In the genomic region with DNA sequence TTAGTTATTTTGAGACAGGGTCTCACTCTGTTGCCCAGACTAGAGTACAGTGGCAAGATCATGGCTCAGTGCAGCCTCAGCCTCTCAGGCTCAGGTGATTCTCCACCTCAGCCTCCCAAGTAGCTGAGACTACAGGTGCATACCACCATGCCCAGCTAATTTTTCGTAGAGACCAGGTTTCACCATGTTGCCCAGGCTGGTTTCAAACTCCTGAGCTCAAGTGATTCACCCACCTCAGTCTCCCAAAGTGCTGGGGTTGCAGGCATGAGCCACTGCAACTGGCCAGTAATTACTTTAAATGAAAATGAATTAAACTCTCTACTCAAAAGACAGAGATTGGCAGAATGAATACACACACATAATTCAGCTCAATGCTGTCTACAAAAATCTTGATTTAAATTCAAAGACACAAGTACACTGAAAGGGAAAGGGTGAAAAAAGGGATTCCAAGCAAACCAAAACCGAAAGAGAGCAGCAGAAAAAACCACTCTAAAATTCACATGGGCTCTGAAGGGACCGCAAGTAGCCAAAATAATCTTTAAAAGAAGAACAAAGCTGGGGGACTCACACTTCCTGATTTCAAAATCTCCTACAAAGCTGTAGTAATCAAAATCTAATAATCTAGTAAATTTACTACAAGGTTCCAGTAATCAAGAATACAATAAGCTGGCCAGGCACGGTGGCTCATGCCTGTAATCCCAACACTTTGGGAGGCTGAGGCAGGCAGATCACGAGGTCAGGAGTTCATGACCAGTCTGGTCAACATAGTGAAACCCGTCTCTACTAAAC, we compare ENCODE assay signal across 8 cellular contexts. TPM values are rescaled to one million over a fixed set of nuclear protein-coding genes. Genes with fewer than 3 reads are reported as not detected.
DNase-seq lines count a peak whose midpoint lies in the region; ATAC-seq lines count a peak whose summit lies in the region.

No MANE protein-coding gene starts in this region.

- H3K27ac ChIP-seq in effector memory CD4-positive, alpha-beta T cell (ENCODE audit: insufficient read depth, low read length, poor library complexity, severe bottlenecking) = no peak overlapping the region

- no peaks in the 10 kb centered on the region for H3K27me3 ChIP-seq in effector memory CD4-positive, alpha-beta T cell (replicated peaks; ENCODE audit: control insufficient read depth, insufficient read depth, low read length, poor library complexity, severe bottlenecking)

- H3K9me3 ChIP-seq in effector memory CD4-positive, alpha-beta T cell (ENCODE audit: control insufficient read depth, low read length) = no peaks in the 10 kb centered on the region

- intact Hi-C loops in left ventricle myocardium superior (cut with micrococcal nuclease) = no loop called here

- ATAC-seq in GM19468 (IDR thresholded peaks at IDR 0.05; ENCODE audit: extremely low read depth, unreplicated experiment) (peak; percentile 49), left ventricle myocardium superior (peak; percentile 37), GM18873 (IDR thresholded peaks at IDR 0.05; ENCODE audit: low FRiP score, unreplicated experiment) (no peak)

- no peak overlapping the region for H3K4me3 ChIP-seq in effector memory CD4-positive, alpha-beta T cell (ENCODE audit: insufficient read depth, low read depth, low read length, poor library complexity, severe bottlenecking)

- no peaks in the 10 kb centered on the region for H3K4me1 ChIP-seq in effector memory CD4-positive, alpha-beta T cell (ENCODE audit: control insufficient read depth, insufficient read depth, low read length, poor library complexity, severe bottlenecking)

- no peaks in the 10 kb centered on the region for H3K36me3 ChIP-seq in effector memory CD4-positive, alpha-beta T cell (ENCODE audit: control insufficient read depth, insufficient read depth, low read length)

- peak; percentile 64 for DNase-seq in CD1c-positive myeloid dendritic cell (ENCODE audit: extremely low spot score)
- DNase-seq in NOMO-1 treated with DMSO at 0.1 percent for 48 hours (lab: John Stamatoyannopoulos, UW; ENCODE audit: unreplicated experiment) = peak; percentile 90
- DNase-seq in left ventricle myocardium superior = peak; percentile 19
- no peak for DNase-seq in effector memory CD4-positive, alpha-beta T cell
- DNase-seq in stimulated activated CD4-positive, alpha-beta T cell treated with anti-CD3 and anti-CD28 coated beads, Interleukin-15, amount 100 ng/mL, for 24 hours = no peak
- no peak for DNase-seq in activated gamma-delta T cell (lab: John Stamatoyannopoulos, UW)

RNA-seq across cellular contexts. Expression of gene SPON2, which starts 11.8 kb away (rescaled TPM):
- 22.8 TPM for total RNA-seq in left ventricle myocardium superior

Comparison
In these comparisons a context has a peak if more than half of its experiments do, and no peak if none do; other contexts are left out.
1. DNase-seq: peak in CD1c-positive myeloid dendritic cell (single experiment), NOMO-1 treated with DMSO at 0.1 percent for 48 hours (single experiment) and left ventricle myocardium superior (single experiment); none in effector memory CD4-positive, alpha-beta T cell (0 of 3), stimulated activated CD4-positive, alpha-beta T cell treated with anti-CD3 and anti-CD28 coated beads, Interleukin-15, amount 100 ng/mL, for 24 hours (single experiment) and activated gamma-delta T cell (single experiment).